1 cellular context compared by ENCODE assay signal in genomic region chr5:176618783-176619182, GRCh38.
TF ChIP-seq lines count a peak whose summit lies in the region.

No MANE protein-coding gene starts in this region.

TF ChIP-seq in GM23338, 12 proteins besides CTCF, POLR2A, EP300 and RAD21:
- TF ChIP-seq REST (IDR thresholded peaks at IDR 0.05; ENCODE audit: unreplicated experiment) (no peak), CREB1 (CRISPR knock-in tag; IDR thresholded peaks at IDR 0.05; ENCODE audit: low read depth) (no peak), EZH2 (IDR thresholded peaks at IDR 0.05; ENCODE audit: low read depth, unreplicated experiment) (no peak), ZNF462 (CRISPR knock-in tag; IDR thresholded peaks at IDR 0.05) (no peak), NANOG (IDR thresholded peaks at IDR 0.05; ENCODE audit: borderline replicate concordance) (no peak), ZNF114 (CRISPR knock-in tag; IDR thresholded peaks at IDR 0.05) (no peak), EZH2phosphoT487 (IDR thresholded peaks at IDR 0.05; ENCODE audit: unreplicated experiment) (no peak), ETS1 (IDR thresholded peaks at IDR 0.05) (no peak), JUNB (IDR thresholded peaks at IDR 0.05; ENCODE audit: unreplicated experiment) (no peak), STAT1 (IDR thresholded peaks at IDR 0.05; ENCODE audit: unreplicated experiment) (no peak), POLR2AphosphoS5 (IDR thresholded peaks at IDR 0.05; ENCODE audit: low read depth) (no peak), ZNF331 (CRISPR knock-in tag; IDR thresholded peaks at IDR 0.05; ENCODE audit: low read depth) (no peak)
